In the genomic region with DNA sequence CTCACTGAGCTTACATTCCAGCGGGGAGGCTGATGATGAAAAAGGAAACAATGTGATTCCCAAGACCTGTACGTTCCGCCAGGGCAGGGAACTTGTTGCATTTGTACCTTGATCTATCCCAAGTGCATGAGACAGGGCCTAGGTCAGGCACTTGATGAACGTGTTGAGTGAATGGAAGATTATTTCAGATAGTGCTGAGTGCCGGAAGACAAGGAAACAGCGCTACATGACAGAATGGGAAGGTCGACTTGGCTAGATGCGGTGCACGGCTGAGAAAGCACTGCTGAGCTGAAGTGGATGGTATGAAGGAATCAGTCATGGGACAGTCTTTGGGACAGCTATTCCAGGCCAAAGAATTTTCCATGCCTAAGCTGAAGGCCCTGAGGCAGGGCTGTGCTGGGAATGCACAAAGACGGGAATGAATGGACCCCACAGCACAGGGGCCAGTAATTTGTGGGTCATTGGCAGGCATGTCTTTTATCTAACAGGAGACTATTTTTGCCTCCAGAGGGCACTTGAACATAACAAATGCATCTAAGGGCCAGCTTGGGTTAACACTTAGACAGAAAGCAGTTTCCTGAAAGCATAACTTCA, we compare ENCODE assay signal across 8 cellular contexts. TPM values are rescaled to one million over a fixed set of nuclear protein-coding genes. Genes with fewer than 3 reads are reported as not detected.
DNase-seq lines count a peak whose midpoint lies in the region; ATAC-seq and TF ChIP-seq lines count a peak whose summit lies in the region.
"Not testable (repeated sequence)": the region's sequence is repeated elsewhere in the genome, so short reads cannot be mapped to it uniquely, and the experiment has no call there.

No MANE protein-coding gene starts in this region.

- H3K27me3 ChIP-seq in uterus, result not testable (repeated sequence)

- H3K27ac ChIP-seq in uterus, result not testable (repeated sequence)

- POLR2A ChIA-PET in activated CD8-positive, alpha-beta T cell treated with anti-CD3 and anti-CD28 coated beads for 36 hours (lab: Charles Lee), result not testable (repeated sequence)

- TF ChIP-seq POLR2A in uterus (IDR thresholded peaks at IDR 0.05), result not testable (repeated sequence)

- H3K4me3 ChIP-seq in uterus, result not testable (repeated sequence)

- CTCF ChIA-PET in activated CD8-positive, alpha-beta T cell treated with anti-CD3 and anti-CD28 coated beads for 36 hours (lab: Charles Lee), result interaction anchor here (1.5 to 3.4 kb wide), 2 partner anchors 260 to 359 kb away, joined by 3 to 21 read pairs; no protein-coding TSS in a partner anchor

- not testable (repeated sequence) for H3K9me3 ChIP-seq in uterus

- intact Hi-C loops in activated CD8-positive, alpha-beta T cell treated with anti-CD3 and anti-CD28 coated beads for 36 hours (cut with micrococcal nuclease); uterus (cut with DNase I; ENCODE audit: low total_unique reads): not testable (repeated sequence)

- H3K36me3 Mint-ChIP-seq in activated CD8-positive, alpha-beta T cell treated with anti-CD3 and anti-CD28 coated beads for 36 hours (ENCODE audit: low read depth), result not testable (repeated sequence)

- not testable (repeated sequence) for H3K36me3 ChIP-seq in uterus

- H3K27ac Mint-ChIP-seq in activated CD8-positive, alpha-beta T cell treated with anti-CD3 and anti-CD28 coated beads for 36 hours, result not testable (repeated sequence)

- not testable (repeated sequence) for H3K9me3 Mint-ChIP-seq in activated CD8-positive, alpha-beta T cell treated with anti-CD3 and anti-CD28 coated beads for 36 hours

- H3K27me3 Mint-ChIP-seq in activated CD8-positive, alpha-beta T cell treated with anti-CD3 and anti-CD28 coated beads for 36 hours, result not testable (repeated sequence)

- DNase-seq in EH (ENCODE audit: low read depth), result peak; percentile 58
- peak; percentile 13 for DNase-seq in NCI-H510A treated with DMSO at 0.1 percent for 48 hours (lab: John Stamatoyannopoulos, UW)
- DNase-seq in activated CD8-positive, alpha-beta T cell treated with anti-CD3 and anti-CD28 coated beads for 36 hours; uterus: not testable (repeated sequence)
- peak; percentile 35 for DNase-seq in fibroblast of gingiva (ENCODE audit: low read depth)
- peak; percentile 59 to 77 for DNase-seq in lung microvascular endothelial cell (ENCODE audit: low read depth in 2 of 2)

- peak; percentile 39 for TF ChIP-seq CTCF in activated CD8-positive, alpha-beta T cell treated with anti-CD3 and anti-CD28 coated beads for 36 hours (IDR thresholded peaks at IDR 0.05)
- TF ChIP-seq CTCF in uterus (IDR thresholded peaks at IDR 0.05), result peak; percentile 15 to 42 (median 20)

- not testable (repeated sequence) for H3K4me1 ChIP-seq in uterus

- not testable (repeated sequence) for H3K4me1 Mint-ChIP-seq in activated CD8-positive, alpha-beta T cell treated with anti-CD3 and anti-CD28 coated beads for 36 hours (ENCODE audit: low read depth)

- ATAC-seq in GM19463 (IDR thresholded peaks at IDR 0.05; ENCODE audit: unreplicated experiment) (peak; percentile 78), HG03342 (IDR thresholded peaks at IDR 0.05; ENCODE audit: unreplicated experiment) (peak; percentile 64)
- ATAC-seq in activated CD8-positive, alpha-beta T cell treated with anti-CD3 and anti-CD28 coated beads for 36 hours, result peak; percentile 64

- not testable (repeated sequence) for H3K4me3 Mint-ChIP-seq in activated CD8-positive, alpha-beta T cell treated with anti-CD3 and anti-CD28 coated beads for 36 hours

RNA-seq across cellular contexts. Expression of a gene that starts 33.1 kb away (rescaled TPM):
- total RNA-seq in activated CD8-positive, alpha-beta T cell treated with anti-CD3 and anti-CD28 coated beads for 36 hours, result 1 to 10 TPM; 7.8 to 9.2 TPM
- total RNA-seq in lung microvascular endothelial cell, result 2.4 and 2.6 TPM in 2 replicates
- 10 to 100 TPM in 1 of 4 donors, 1 to 10 TPM in 2, under 1 TPM in 1; 0.51 to 12.9 (median 7.4) TPM for total RNA-seq in uterus

RNA-seq across cellular contexts. Expression of a gene that starts 43.5 kb away (rescaled TPM):
- 10 to 100 TPM; 52.0 to 52.5 TPM for total RNA-seq in activated CD8-positive, alpha-beta T cell treated with anti-CD3 and anti-CD28 coated beads for 36 hours
- 25.1 and 27.8 TPM in 2 replicates for total RNA-seq in lung microvascular endothelial cell
- 100 to 1,000 TPM in 1 of 4 donors, 10 to 100 TPM in 3; 20.9 to 102 (median 60.5) TPM for total RNA-seq in uterus
